21 cellular contexts compared by ENCODE assay signal in genomic region chr14:100872241-100872640, GRCh38. TPM values are rescaled to one million over a fixed set of nuclear protein-coding genes. Genes with fewer than 3 reads are reported as not detected.
DNase-seq lines count a peak whose midpoint lies in the region; ATAC-seq and TF ChIP-seq lines count a peak whose summit lies in the region.
"Had no signal": no experiment of that assay in that cellular context is flagged by ENCODE, and none has a peak within 500 bp of the region (broad histone marks: within the 10 kb centered on the region; RNA-seq: fewer than 3 reads in every experiment).

No MANE protein-coding gene starts in this region.

- H3K4me3 ChIP-seq in Panc1 (ENCODE audit: low read depth in 2 of 2, low read length in 2 of 2): no peak overlapping the region
- no peak overlapping the region for H3K4me3 ChIP-seq in epithelial cell of esophagus (ENCODE audit: low read length)
- no peak overlapping the region for H3K4me3 ChIP-seq in HAP-1
- H3K4me3 ChIP-seq: gastrocnemius medialis, GM12878, left lung, upper lobe of left lung had no signal

- no peak for TF ChIP-seq CTCF in Panc1 (IDR thresholded peaks at IDR 0.05)
- TF ChIP-seq CTCF in epithelial cell of esophagus (IDR thresholded peaks at IDR 0.05; ENCODE audit: insufficient read depth, low read depth, low read length, missing control alignments): no peak

- intact Hi-C loops in Panc1 (cut with micrococcal nuclease; ENCODE audit: unreplicated experiment): no loop called here

- H3K27ac Mint-ChIP-seq in activated naive CD4-positive, alpha-beta T cell treated with anti-CD3 and anti-CD28 coated beads, Interleukin-2, amount 50 U/mL, for 72 hours: peak overlapping the region in 1 of 2 donors; percentile 52
- H3K27ac Mint-ChIP-seq in stimulated activated effector memory CD8-positive, alpha-beta T cell treated with anti-CD3 and anti-CD28 coated beads, Interleukin-12 subunit alpha, Interleukin-12 subunit beta, amount 100 ng/mL, for 72 hours: no peak overlapping the region
- H3K27ac Mint-ChIP-seq in naive thymus-derived CD8-positive, alpha-beta T cell: peak overlapping the region in 1 of 10 donors; percentile 19
- H3K27ac Mint-ChIP-seq: activated B cell treated with CpG ODN at 0.5 μM for 24 hours; activated naive CD8-positive, alpha-beta T cell had no signal

- H3K4me1 ChIP-seq in Panc1 (ENCODE audit: control insufficient read depth, insufficient read depth, low read length) (no peaks in the 10 kb centered on the region), HAP-1 (no peaks in the 10 kb centered on the region)
- H3K4me1 ChIP-seq: gastrocnemius medialis, left lung, upper lobe of left lung had no signal

- in situ Hi-C loops in Panc1 (cut with HindIII; ENCODE audit: low pct_unique_long_range_greater_than_20kb, low sequenced_read_pairs) (no loop called here), HAP-1 (cut with MboI; ENCODE audit: low sequenced_read_pairs) (no loop called here)

- H3K9me3 ChIP-seq in Panc1 (ENCODE audit: control insufficient read depth, insufficient read depth, low read depth, low read length) (no peaks in the 10 kb centered on the region), HAP-1 (no peaks in the 10 kb centered on the region)
- H3K9me3 ChIP-seq: gastrocnemius medialis, left lung, upper lobe of left lung had no signal

- peaks cover 21% of the 10 kb centered on the region for H3K4me1 Mint-ChIP-seq in stimulated activated effector memory CD8-positive, alpha-beta T cell treated with anti-CD3 and anti-CD28 coated beads, Interleukin-12 subunit alpha, Interleukin-12 subunit beta, amount 100 ng/mL, for 72 hours
- H3K4me1 Mint-ChIP-seq in naive thymus-derived CD8-positive, alpha-beta T cell: peaks cover 0 to 7% (median 0%) of the 10 kb centered on the region in 4 donors
- H3K4me1 Mint-ChIP-seq: activated B cell treated with CpG ODN at 0.5 μM for 24 hours; central memory CD8-positive, alpha-beta T cell had no signal

- H3K36me3 ChIP-seq in Panc1 (ENCODE audit: control insufficient read depth, insufficient read depth, low read length): no peaks in the 10 kb centered on the region
- no peaks in the 10 kb centered on the region for H3K36me3 ChIP-seq in HAP-1 (replicated peaks)
- H3K36me3 ChIP-seq: gastrocnemius medialis, left lung, upper lobe of left lung had no signal

- no TSS peak for BruUV-seq in Panc1 (replicated peaks; lab: Mats Ljungman, UMichigan)

- no peak for DNase-seq in activated naive CD4-positive, alpha-beta T cell treated with anti-CD3 and anti-CD28 coated beads, Interleukin-2, amount 50 U/mL, for 72 hours (ENCODE audit: low spot score in 2 of 2)
- DNase-seq in activated naive CD4-positive, alpha-beta T cell (lab: John Stamatoyannopoulos, UW): no peak
- DNase-seq in Panc1 (ENCODE audit: low read depth, low spot score): no peak
- peak; percentile 30 for DNase-seq in epithelial cell of esophagus (ENCODE audit: low read depth)
- DNase-seq in stimulated activated effector memory CD8-positive, alpha-beta T cell treated with anti-CD3 and anti-CD28 coated beads, Interleukin-12 subunit alpha, Interleukin-12 subunit beta, amount 100 ng/mL, for 72 hours (ENCODE audit: low spot score in 2 of 2): no peak
- no peak for DNase-seq in naive thymus-derived CD8-positive, alpha-beta T cell
- DNase-seq in NCI-H128 (lab: John Stamatoyannopoulos, UW; ENCODE audit: unreplicated experiment): no peak
- no peak for DNase-seq in HAP-1 (ENCODE audit: low spot score in 2 of 2)
- DNase-seq: ACHN; activated B cell treated with CpG ODN at 0.5 μM for 24 hours; gastrocnemius medialis; GOT3; NCI-H1694; SHP77; stimulated activated naive CD4-positive, alpha-beta T cell treated with Interleukin-2 at 50 U/mL for 16 hours; upper lobe of left lung had no signal

- peaks cover 0 to 12% (median 3%) of the 10 kb centered on the region in 5 donors for H3K27me3 Mint-ChIP-seq in naive thymus-derived CD8-positive, alpha-beta T cell
- H3K27me3 Mint-ChIP-seq: activated B cell treated with CpG ODN at 0.5 μM for 24 hours; central memory CD8-positive, alpha-beta T cell had no signal

- H3K9me3 Mint-ChIP-seq in activated naive CD4-positive, alpha-beta T cell treated with anti-CD3 and anti-CD28 coated beads, Interleukin-2, amount 50 U/mL, for 72 hours: peaks cover 0 to 11% of the 10 kb centered on the region in 2 donors
- H3K9me3 Mint-ChIP-seq in stimulated activated effector memory CD8-positive, alpha-beta T cell treated with anti-CD3 and anti-CD28 coated beads, Interleukin-12 subunit alpha, Interleukin-12 subunit beta, amount 100 ng/mL, for 72 hours: peaks cover 4% of the 10 kb centered on the region
- no peaks in the 10 kb centered on the region for H3K9me3 Mint-ChIP-seq in naive thymus-derived CD8-positive, alpha-beta T cell
- H3K9me3 Mint-ChIP-seq: central memory CD8-positive, alpha-beta T cell had no signal

- H3K27me3 ChIP-seq in Panc1 (ENCODE audit: control insufficient read depth, insufficient read depth, low read length) (no peaks in the 10 kb centered on the region), HAP-1 (ENCODE audit: low read depth) (no peaks in the 10 kb centered on the region)
- H3K27me3 ChIP-seq: gastrocnemius medialis, upper lobe of left lung had no signal

- ATAC-seq in activated naive CD4-positive, alpha-beta T cell treated with anti-CD3 and anti-CD28 coated beads, Interleukin-2, amount 50 U/mL, for 72 hours: peak; percentile 67 to 69
- ATAC-seq in Panc1: peak; percentile 37
- ATAC-seq in stimulated activated effector memory CD8-positive, alpha-beta T cell treated with anti-CD3 and anti-CD28 coated beads, Interleukin-12 subunit alpha, Interleukin-12 subunit beta, amount 100 ng/mL, for 72 hours: peak; percentile 70
- no peak for ATAC-seq in naive thymus-derived CD8-positive, alpha-beta T cell
- ATAC-seq: GM12878, left lung had no signal

- CTCF ChIA-PET in Panc1 (lab: Charles Lee): no interaction called here

- H3K27ac ChIP-seq in Panc1 (ENCODE audit: low read length): no peak overlapping the region
- H3K27ac ChIP-seq: gastrocnemius medialis, left lung, upper lobe of left lung had no signal

- no peak overlapping the region for H3K4me3 Mint-ChIP-seq in stimulated activated effector memory CD8-positive, alpha-beta T cell treated with anti-CD3 and anti-CD28 coated beads, Interleukin-12 subunit alpha, Interleukin-12 subunit beta, amount 100 ng/mL, for 72 hours
- no peak overlapping the region for H3K4me3 Mint-ChIP-seq in naive thymus-derived CD8-positive, alpha-beta T cell
- H3K4me3 Mint-ChIP-seq: activated B cell treated with CpG ODN at 0.5 μM for 24 hours; activated naive CD8-positive, alpha-beta T cell; central memory CD8-positive, alpha-beta T cell had no signal

- POLR2A ChIA-PET in Panc1 (lab: Charles Lee): no interaction called here
- POLR2A ChIA-PET in naive thymus-derived CD8-positive, alpha-beta T cell (lab: Charles Lee): no interaction called here

- no peaks in the 10 kb centered on the region for H3K36me3 Mint-ChIP-seq in activated naive CD4-positive, alpha-beta T cell treated with anti-CD3 and anti-CD28 coated beads, Interleukin-2, amount 50 U/mL, for 72 hours
- no peaks in the 10 kb centered on the region for H3K36me3 Mint-ChIP-seq in stimulated activated effector memory CD8-positive, alpha-beta T cell treated with anti-CD3 and anti-CD28 coated beads, Interleukin-12 subunit alpha, Interleukin-12 subunit beta, amount 100 ng/mL, for 72 hours
- no peaks in the 10 kb centered on the region for H3K36me3 Mint-ChIP-seq in naive thymus-derived CD8-positive, alpha-beta T cell
- H3K36me3 Mint-ChIP-seq: activated naive CD8-positive, alpha-beta T cell had no signal

RNA-seq across cellular contexts. Expression of gene RTL1, which starts 31.3 kb away (rescaled TPM):
- not detected for total RNA-seq in activated naive CD4-positive, alpha-beta T cell treated with anti-CD3 and anti-CD28 coated beads, Interleukin-2, amount 50 U/mL, for 72 hours
- not detected for total RNA-seq in Panc1 (2021; ENCODE audit: unreplicated experiment)
- 0.05 TPM for polyA plus RNA-seq in Panc1 (2012; ENCODE audit: insufficient read length)
- not detected for total RNA-seq in naive thymus-derived CD8-positive, alpha-beta T cell
- not detected for polyA plus RNA-seq in naive thymus-derived CD8-positive, alpha-beta T cell
- total RNA-seq: activated B cell treated with CpG ODN at 0.5 μM for 24 hours; gastrocnemius medialis; GM12878; left lung; T-helper 1 cell treated with Interleukin-12 subunit alpha and Interleukin-12 subunit beta and Interleukin-4 antibody, amounts not matched to agents 30 ng/mL and 1 ng/mL, for 36 hours; upper lobe of left lung had no signal
- polyA plus RNA-seq: GM12878 had no signal

RNA-seq across cellular contexts. Expression of gene MEG3, which starts 46.3 kb away (rescaled TPM):
- not detected for total RNA-seq in activated naive CD4-positive, alpha-beta T cell treated with anti-CD3 and anti-CD28 coated beads, Interleukin-2, amount 50 U/mL, for 72 hours
- 62.4 TPM for total RNA-seq in Panc1 (2021; ENCODE audit: unreplicated experiment)
- 35.4 TPM for polyA plus RNA-seq in Panc1 (2012; ENCODE audit: insufficient read length)
- total RNA-seq in naive thymus-derived CD8-positive, alpha-beta T cell: not detected
- not detected for polyA plus RNA-seq in naive thymus-derived CD8-positive, alpha-beta T cell
- total RNA-seq: activated B cell treated with CpG ODN at 0.5 μM for 24 hours; T-helper 1 cell treated with Interleukin-12 subunit alpha and Interleukin-12 subunit beta and Interleukin-4 antibody, amounts not matched to agents 30 ng/mL and 1 ng/mL, for 36 hours had no signal

Comparison
In these comparisons a context has a peak if more than half of its experiments do, and no peak if none do; other contexts are left out.
1. ATAC-seq: peak in activated naive CD4-positive, alpha-beta T cell treated with anti-CD3 and anti-CD28 coated beads, Interleukin-2, amount 50 U/mL, for 72 hours (2 of 2), Panc1 (single experiment) and stimulated activated effector memory CD8-positive, alpha-beta T cell treated with anti-CD3 and anti-CD28 coated beads, Interleukin-12 subunit alpha, Interleukin-12 subunit beta, amount 100 ng/mL, for 72 hours (single experiment); none in naive thymus-derived CD8-positive, alpha-beta T cell (0 of 2).
2. RNA of gene MEG3, which starts 46.3 kb away (total RNA-seq): 62.4 TPM in Panc1 (single experiment); not detected in naive thymus-derived CD8-positive, alpha-beta T cell and not detected in activated naive CD4-positive, alpha-beta T cell treated with anti-CD3 and anti-CD28 coated beads, Interleukin-2, amount 50 U/mL, for 72 hours; every median in the first group is over 10 times any median in the second.